In the genomic region with DNA sequence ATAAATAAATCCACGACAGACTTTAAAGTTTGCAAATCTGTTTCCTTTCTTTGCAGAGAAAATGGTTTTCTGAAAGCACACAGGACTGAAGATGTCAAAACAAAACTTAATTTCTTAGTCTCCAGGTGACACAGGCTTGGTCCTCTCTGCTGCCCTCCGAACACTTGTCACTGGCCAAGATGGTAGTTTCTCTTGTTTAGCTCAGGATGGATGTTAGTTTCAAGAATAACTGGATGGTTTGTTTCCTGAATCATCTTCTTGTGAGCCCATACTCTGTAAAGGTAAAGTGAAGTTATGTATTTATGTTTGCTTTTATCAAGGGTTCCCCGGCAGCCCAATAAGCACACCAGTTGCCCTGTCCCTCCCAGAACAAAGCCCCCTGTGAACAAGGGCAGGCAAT, we compare ENCODE assay signal across 25 cellular contexts. TPM values are rescaled to one million over a fixed set of nuclear protein-coding genes. Genes with fewer than 3 reads are reported as not detected.
A peak's percentile ranks its signal among the peaks of the same experiment; 100 is the strongest.
DNase-seq lines count a peak whose midpoint lies in the region; ATAC-seq and TF ChIP-seq lines count a peak whose summit lies in the region.
"Had no signal": no experiment of that assay in that cellular context is flagged by ENCODE, and none has a peak within 500 bp of the region (broad histone marks: within the 10 kb centered on the region; RNA-seq: fewer than 3 reads in every experiment).

No MANE protein-coding gene starts in this region.

- intact Hi-C loops in natural killer cell (cut with micrococcal nuclease), result no loop called here

- TF ChIP-seq CTCF in natural killer cell (IDR thresholded peaks at IDR 0.05), result no peak

- no peak for DNase-seq in natural killer cell
- DNase-seq in natural killer cell treated with Interleukin-12 subunit alpha and Interleukin-12 subunit beta and Interleukin-15 and Interleukin-18, amount 100 ng/mL, for 72 hours (ENCODE audit: low spot score), result no peak
- no peak for DNase-seq in stimulated activated effector memory CD8-positive, alpha-beta T cell treated with anti-CD3 and anti-CD28 coated beads, Interleukin-12 subunit alpha, Interleukin-12 subunit beta, amount 100 ng/mL, for 72 hours (ENCODE audit: low spot score in 2 of 2)
- DNase-seq in NCI-H774 (lab: John Stamatoyannopoulos, UW), result no peak
- DNase-seq: C1 segment of cervical spinal cord; Caco-2; CD8-positive, alpha-beta T cell; DMS79; EL; GF-D8; HCEC 1CT; IMR-90; KG1; NCI-H1048; NCI-H1417; NCI-H1694; NCI-H2029 treated with DMSO at 0.1 percent for 48 hours; NCI-H446 treated with DMSO at 0.1 percent for 48 hours; NCI-H526; PC-9; Right ventricle myocardium superior; RPMI8226 had no signal

- H3K4me1 Mint-ChIP-seq in natural killer cell, result no peaks in the 10 kb centered on the region
- H3K4me1 Mint-ChIP-seq in natural killer cell treated with Interleukin-12 subunit alpha and Interleukin-12 subunit beta and Interleukin-15 and Interleukin-18, amount 100 ng/mL, for 72 hours (ENCODE audit: low read depth in 2 of 2), result no peaks in the 10 kb centered on the region
- H3K4me1 Mint-ChIP-seq in activated T-helper 17 cell treated with anti-CD3 and anti-CD28 coated beads, Interleukin-2, amount 50 U/mL, for 72 hours, result no peaks in the 10 kb centered on the region
- no peaks in the 10 kb centered on the region for H3K4me1 Mint-ChIP-seq in stimulated activated effector memory CD8-positive, alpha-beta T cell treated with anti-CD3 and anti-CD28 coated beads, Interleukin-12 subunit alpha, Interleukin-12 subunit beta, amount 100 ng/mL, for 72 hours

- no peak overlapping the region for H3K4me3 Mint-ChIP-seq in natural killer cell
- H3K4me3 Mint-ChIP-seq in natural killer cell treated with Interleukin-12 subunit alpha and Interleukin-12 subunit beta and Interleukin-15 and Interleukin-18, amount 100 ng/mL, for 72 hours, result no peak overlapping the region
- no peak overlapping the region for H3K4me3 Mint-ChIP-seq in activated T-helper 17 cell treated with anti-CD3 and anti-CD28 coated beads, Interleukin-2, amount 50 U/mL, for 72 hours
- H3K4me3 Mint-ChIP-seq in stimulated activated effector memory CD8-positive, alpha-beta T cell treated with anti-CD3 and anti-CD28 coated beads, Interleukin-12 subunit alpha, Interleukin-12 subunit beta, amount 100 ng/mL, for 72 hours, result no peak overlapping the region
- H3K4me3 Mint-ChIP-seq: CD8-positive, alpha-beta T cell had no signal

- H3K36me3 Mint-ChIP-seq in natural killer cell, result no peaks in the 10 kb centered on the region
- peaks cover 11% of the 10 kb centered on the region for H3K36me3 Mint-ChIP-seq in natural killer cell treated with Interleukin-12 subunit alpha and Interleukin-12 subunit beta and Interleukin-15 and Interleukin-18, amount 100 ng/mL, for 72 hours
- H3K36me3 Mint-ChIP-seq in activated T-helper 17 cell treated with anti-CD3 and anti-CD28 coated beads, Interleukin-2, amount 50 U/mL, for 72 hours (ENCODE audit: low read depth), result peaks cover 66% of the 10 kb centered on the region
- peaks cover 70% of the 10 kb centered on the region for H3K36me3 Mint-ChIP-seq in stimulated activated effector memory CD8-positive, alpha-beta T cell treated with anti-CD3 and anti-CD28 coated beads, Interleukin-12 subunit alpha, Interleukin-12 subunit beta, amount 100 ng/mL, for 72 hours

- no peaks in the 10 kb centered on the region for H3K9me3 Mint-ChIP-seq in natural killer cell
- no peaks in the 10 kb centered on the region for H3K9me3 Mint-ChIP-seq in natural killer cell treated with Interleukin-12 subunit alpha and Interleukin-12 subunit beta and Interleukin-15 and Interleukin-18, amount 100 ng/mL, for 72 hours
- H3K9me3 Mint-ChIP-seq in activated T-helper 17 cell treated with anti-CD3 and anti-CD28 coated beads, Interleukin-2, amount 50 U/mL, for 72 hours, result no peaks in the 10 kb centered on the region
- no peaks in the 10 kb centered on the region for H3K9me3 Mint-ChIP-seq in stimulated activated effector memory CD8-positive, alpha-beta T cell treated with anti-CD3 and anti-CD28 coated beads, Interleukin-12 subunit alpha, Interleukin-12 subunit beta, amount 100 ng/mL, for 72 hours
- H3K9me3 Mint-ChIP-seq: CD8-positive, alpha-beta T cell had no signal

- no peaks in the 10 kb centered on the region for H3K27me3 Mint-ChIP-seq in natural killer cell (ENCODE audit: low read depth in 2 of 2)
- no peaks in the 10 kb centered on the region for H3K27me3 Mint-ChIP-seq in natural killer cell treated with Interleukin-12 subunit alpha and Interleukin-12 subunit beta and Interleukin-15 and Interleukin-18, amount 100 ng/mL, for 72 hours
- no peaks in the 10 kb centered on the region for H3K27me3 Mint-ChIP-seq in activated T-helper 17 cell treated with anti-CD3 and anti-CD28 coated beads, Interleukin-2, amount 50 U/mL, for 72 hours

- ATAC-seq in natural killer cell, result no peak
- ATAC-seq in natural killer cell treated with Interleukin-12 subunit alpha and Interleukin-12 subunit beta and Interleukin-15 and Interleukin-18, amount 100 ng/mL, for 72 hours, result no peak
- no peak for ATAC-seq in activated T-helper 17 cell treated with anti-CD3 and anti-CD28 coated beads, Interleukin-2, amount 50 U/mL, for 72 hours (replicated peaks)
- no peak for ATAC-seq in stimulated activated effector memory CD8-positive, alpha-beta T cell treated with anti-CD3 and anti-CD28 coated beads, Interleukin-12 subunit alpha, Interleukin-12 subunit beta, amount 100 ng/mL, for 72 hours
- ATAC-seq in HG02973 (IDR thresholded peaks at IDR 0.05; ENCODE audit: unreplicated experiment), result no peak
- no peak for ATAC-seq in SK-N-SH treated with all-trans-retinoic acid at 6 μM for 48 hours
- ATAC-seq: CD8-positive, alpha-beta T cell had no signal

- peak overlapping the region; percentile 26 to 40 for H3K27ac Mint-ChIP-seq in natural killer cell
- H3K27ac Mint-ChIP-seq in natural killer cell treated with Interleukin-12 subunit alpha and Interleukin-12 subunit beta and Interleukin-15 and Interleukin-18, amount 100 ng/mL, for 72 hours, result peak overlapping the region in 1 of 2 donors; percentile 57
- H3K27ac Mint-ChIP-seq in activated T-helper 17 cell treated with anti-CD3 and anti-CD28 coated beads, Interleukin-2, amount 50 U/mL, for 72 hours, result peak overlapping the region; percentile 42
- H3K27ac Mint-ChIP-seq in stimulated activated effector memory CD8-positive, alpha-beta T cell treated with anti-CD3 and anti-CD28 coated beads, Interleukin-12 subunit alpha, Interleukin-12 subunit beta, amount 100 ng/mL, for 72 hours, result peak overlapping the region; percentile 6

TF ChIP-seq in SK-N-SH treated with all-trans-retinoic acid at 6 μM for 48 hours, 23 proteins besides CTCF, POLR2A, EP300 and RAD21 (continues in another document):
- TF ChIP-seq PPARA (CRISPR knock-in tag; IDR thresholded peaks at IDR 0.05; ENCODE audit: borderline replicate concordance), result no peak
- TF ChIP-seq GLIS3 (CRISPR knock-in tag; IDR thresholded peaks at IDR 0.05), result no peak
- no peak for TF ChIP-seq ZFP3 (CRISPR knock-in tag; IDR thresholded peaks at IDR 0.05)
- TF ChIP-seq, protein P1, sequence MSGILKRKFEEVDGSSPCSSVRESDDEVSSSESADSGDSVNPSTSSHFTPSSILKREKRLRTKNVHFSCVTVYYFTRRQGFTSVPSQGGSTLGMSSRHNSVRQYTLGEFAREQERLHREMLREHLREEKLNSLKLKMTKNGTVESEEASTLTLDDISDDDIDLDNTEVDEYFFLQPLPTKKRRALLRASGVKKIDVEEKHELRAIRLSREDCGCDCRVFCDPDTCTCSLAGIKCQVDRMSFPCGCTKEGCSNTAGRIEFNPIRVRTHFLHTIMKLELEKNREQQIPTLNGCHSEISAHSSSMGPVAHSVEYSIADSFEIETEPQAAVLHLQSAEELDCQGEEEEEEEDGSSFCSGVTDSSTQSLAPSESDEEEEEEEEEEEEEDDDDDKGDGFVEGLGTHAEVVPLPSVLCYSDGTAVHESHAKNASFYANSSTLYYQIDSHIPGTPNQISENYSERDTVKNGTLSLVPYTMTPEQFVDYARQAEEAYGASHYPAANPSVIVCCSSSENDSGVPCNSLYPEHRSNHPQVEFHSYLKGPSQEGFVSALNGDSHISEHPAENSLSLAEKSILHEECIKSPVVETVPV (CRISPR knock-in tag; IDR thresholded peaks at IDR 0.05), result no peak
- no peak for TF ChIP-seq POU6F1 (CRISPR knock-in tag; IDR thresholded peaks at IDR 0.05; ENCODE audit: borderline replicate concordance, low read depth)

RNA-seq across cellular contexts. Expression of gene FLCN, which starts 9.9 kb away (rescaled TPM):
- 10 to 100 TPM; 26.7 to 43.6 (median 33.8) TPM for total RNA-seq in natural killer cell
- total RNA-seq in natural killer cell treated with Interleukin-12 subunit alpha and Interleukin-12 subunit beta and Interleukin-15 and Interleukin-18, amount 100 ng/mL, for 72 hours, result 10 to 100 TPM; 41.2 to 43.8 TPM
- total RNA-seq in activated T-helper 17 cell treated with anti-CD3 and anti-CD28 coated beads, Interleukin-2, amount 50 U/mL, for 72 hours, result 10 to 100 TPM; 30.9 to 50.6 TPM

RNA-seq across cellular contexts. Expression of gene COPS3, which starts 34.2 kb away (rescaled TPM):
- total RNA-seq in natural killer cell, result 100 to 1,000 TPM; 101 to 115 (median 102) TPM
- 100 to 1,000 TPM in 1 of 2 donors, 10 to 100 TPM in 1; 85.4 to 130 TPM for total RNA-seq in natural killer cell treated with Interleukin-12 subunit alpha and Interleukin-12 subunit beta and Interleukin-15 and Interleukin-18, amount 100 ng/mL, for 72 hours
- 100 to 1,000 TPM in 1 of 2 donors, 10 to 100 TPM in 1; 63.0 to 116 TPM for total RNA-seq in activated T-helper 17 cell treated with anti-CD3 and anti-CD28 coated beads, Interleukin-2, amount 50 U/mL, for 72 hours

RNA-seq across cellular contexts. Expression of gene PLD6, which starts 40.7 kb away (rescaled TPM):
- 1 to 10 TPM in 1 of 3 donors, under 1 TPM in 2; 0.45 to 1.7 (median 0.84) TPM for total RNA-seq in natural killer cell
- total RNA-seq in natural killer cell treated with Interleukin-12 subunit alpha and Interleukin-12 subunit beta and Interleukin-15 and Interleukin-18, amount 100 ng/mL, for 72 hours, result 10 to 100 TPM in 1 of 2 donors, 1 to 10 TPM in 1; 3.4 to 18.2 TPM
- 10 to 100 TPM; 20.6 to 24.5 TPM for total RNA-seq in activated T-helper 17 cell treated with anti-CD3 and anti-CD28 coated beads, Interleukin-2, amount 50 U/mL, for 72 hours

RNA-seq across cellular contexts. Expression of gene NT5M, which starts 56.3 kb away (rescaled TPM):
- total RNA-seq in natural killer cell, result 1 to 10 TPM; 3.5 to 4.4 (median 4.1) TPM
- 1 to 10 TPM; 2.0 to 4.5 TPM for total RNA-seq in natural killer cell treated with Interleukin-12 subunit alpha and Interleukin-12 subunit beta and Interleukin-15 and Interleukin-18, amount 100 ng/mL, for 72 hours
- total RNA-seq in activated T-helper 17 cell treated with anti-CD3 and anti-CD28 coated beads, Interleukin-2, amount 50 U/mL, for 72 hours, result 1 to 10 TPM; 2.4 to 3.3 TPM
